Comparison of ENCODE assay signal across 23 cellular contexts in genomic region chr5:133371371-133372155, GRCh38.
DNase-seq lines count a peak whose midpoint lies in the region; ATAC-seq, FAIRE-seq and TF ChIP-seq lines count a peak whose summit lies in the region.
"Had no signal": no experiment of that assay in that cellular context is flagged by ENCODE, and none has a peak within 500 bp of the region (broad histone marks: within the 10 kb centered on the region; RNA-seq: fewer than 3 reads in every experiment).

No MANE protein-coding gene starts in this region.

- H3K36me3 ChIP-seq in mesendoderm (ENCODE audit: control insufficient read depth, insufficient read depth, low read length), result no peaks in the 10 kb centered on the region
- H3K36me3 ChIP-seq in small intestine (ENCODE audit: control insufficient read depth in 2 of 2, insufficient read depth in 2 of 2, low read length in 2 of 2), result no peaks in the 10 kb centered on the region
- H3K36me3 ChIP-seq: brain microvascular endothelial cell, esophagus squamous epithelium had no signal

- H2AK5ac ChIP-seq in mesendoderm (ENCODE audit: low read length), result no peak overlapping the region

- peak overlapping the region; percentile 69 for H3K56ac ChIP-seq in mesendoderm (ENCODE audit: low read length)

- H3K4me2 ChIP-seq in mesendoderm (ENCODE audit: low read length), result no peak overlapping the region

- CTCF ChIA-PET in WTC11 (lab: Charles Lee), result interaction anchor here (0.8 to 1.7 kb wide), 5 partner anchors 30 to 317 kb away, joined by 3 to 7 read pairs (median 4); no protein-coding TSS in a partner anchor

- H3K27me3 ChIP-seq in mesendoderm (ENCODE audit: insufficient read depth, low read length, poor library complexity) (no peaks in the 10 kb centered on the region), small intestine (ENCODE audit: control insufficient read depth in 2 of 2, insufficient read depth in 2 of 2, low read length in 2 of 2) (no peaks in the 10 kb centered on the region)
- H3K27me3 ChIP-seq: brain microvascular endothelial cell, dorsolateral prefrontal cortex had no signal

- no peak overlapping the region for H2BK15ac ChIP-seq in mesendoderm (replicated peaks; ENCODE audit: low read depth)

- no peak overlapping the region for H3K4me3 ChIP-seq in mesendoderm (ENCODE audit: low read length)
- no peak overlapping the region for H3K4me3 ChIP-seq in small intestine (ENCODE audit: low read depth in 1 of 2, low read length in 2 of 2)
- H3K4me3 ChIP-seq: dorsolateral prefrontal cortex, esophagus squamous epithelium, psoas muscle had no signal

- DNase-seq in DMS53 (lab: John Stamatoyannopoulos, UW) (peak; percentile 81), HT-29 (ENCODE audit: low spot score) (peak; percentile 27), WTC11 (ENCODE audit: low spot score) (no peak), mesendoderm (peak; percentile 73), C1 segment of cervical spinal cord (lab: John Stamatoyannopoulos, UW) (no peak), cortex of kidney (lab: John Stamatoyannopoulos, UW) (no peak), small intestine (no peak)
- DNase-seq: activated CD4-positive, alpha-beta T cell treated with anti-CD3 and anti-CD28 coated beads, Interleukin-2, amount 50 U/mL, for 4 hours; activated naive CD8-positive, alpha-beta T cell treated with anti-CD3 and anti-CD28 coated beads for 36 hours; activated T-cell treated with anti-CD3 and anti-CD28 coated beads, Interleukin-2, amount 50 U/mL, for 72 hours; AML-193; brain microvascular endothelial cell; dorsolateral prefrontal cortex; esophagus squamous epithelium; immature natural killer cell; natural killer cell; NCI-H1694; NCI-H524 treated with DMSO at 0.1 percent for 48 hours; psoas muscle; SHP77 treated with DMSO at 0.1 percent for 48 hours; stimulated activated CD8-positive, alpha-beta memory T cell treated with anti-CD3 and anti-CD28 coated beads, Interleukin-4, amount 100 ng/mL, for 48 hours; substantia nigra; T-helper 1 cell had no signal

- no peaks in the 10 kb centered on the region; the same call in 1 of the 2 replicates for H3K27me3 Mint-ChIP-seq in WTC11 (ENCODE audit: low read depth)

- H3K27ac Mint-ChIP-seq in WTC11, result no peak overlapping the region
- H3K27ac Mint-ChIP-seq: activated naive CD8-positive, alpha-beta T cell treated with anti-CD3 and anti-CD28 coated beads for 36 hours; activated T-cell treated with anti-CD3 and anti-CD28 coated beads, Interleukin-2, amount 50 U/mL, for 72 hours; immature natural killer cell; natural killer cell had no signal

- H3K27ac ChIP-seq in mesendoderm (ENCODE audit: low read depth, low read length) (peak overlapping the region; percentile 7), small intestine (ENCODE audit: low read depth in 1 of 2, low read length in 1 of 2) (no peak overlapping the region)
- H3K27ac ChIP-seq: brain microvascular endothelial cell, esophagus squamous epithelium, psoas muscle had no signal

- H2BK120ac ChIP-seq in mesendoderm (ENCODE audit: low read depth, low read length), result no peak overlapping the region

- no peak overlapping the region for H4K5ac ChIP-seq in mesendoderm (ENCODE audit: low read length)

- no peaks in the 10 kb centered on the region for H3K79me2 ChIP-seq in mesendoderm (ENCODE audit: control insufficient read depth, insufficient read depth, low read length)

- FAIRE-seq in small intestine (lab: Jason Lieb, UNC), result no peak

- no peaks in the 10 kb centered on the region for H3K9me3 ChIP-seq in small intestine (ENCODE audit: control insufficient read depth, low read depth)
- H3K9me3 ChIP-seq: esophagus squamous epithelium, psoas muscle had no signal

- H3K23ac ChIP-seq in mesendoderm (ENCODE audit: low read length), result no peak overlapping the region

- H3K18ac ChIP-seq in mesendoderm (ENCODE audit: low read length), result no peak overlapping the region

- peaks cover 20% of the 10 kb centered on the region for H3K4me1 ChIP-seq in mesendoderm (ENCODE audit: control insufficient read depth, low read depth, low read length)
- no peaks in the 10 kb centered on the region for H3K4me1 ChIP-seq in small intestine (ENCODE audit: control insufficient read depth in 2 of 2, insufficient read depth in 1 of 2, low read depth in 1 of 2, low read length in 1 of 2)
- H3K4me1 ChIP-seq: psoas muscle had no signal

- H3K9ac ChIP-seq in mesendoderm (ENCODE audit: low read length), result no peak overlapping the region

- peaks cover 13% of the 10 kb centered on the region for H3K4me1 Mint-ChIP-seq in WTC11
- H3K4me1 Mint-ChIP-seq: activated naive CD8-positive, alpha-beta T cell treated with anti-CD3 and anti-CD28 coated beads for 36 hours; immature natural killer cell; natural killer cell had no signal

- H4K8ac ChIP-seq in mesendoderm (ENCODE audit: low read depth, low read length), result no peak overlapping the region

- POLR2A ChIA-PET in WTC11 (lab: Charles Lee), result no interaction called here

- H3K36me3 Mint-ChIP-seq in WTC11, result peaks cover 15% of the 10 kb centered on the region
- H3K36me3 Mint-ChIP-seq: activated naive CD8-positive, alpha-beta T cell treated with anti-CD3 and anti-CD28 coated beads for 36 hours; immature natural killer cell had no signal

- ATAC-seq in WTC11, result peak; percentile 30; the same call in 1 of the 2 replicates
- ATAC-seq: activated T-cell treated with anti-CD3 and anti-CD28 coated beads, Interleukin-2, amount 50 U/mL, for 72 hours; natural killer cell; psoas muscle had no signal

- no peak overlapping the region for H3K4ac ChIP-seq in mesendoderm (ENCODE audit: low read depth, low read length)

- H3K79me1 ChIP-seq in mesendoderm (ENCODE audit: low read length), result no peaks in the 10 kb centered on the region

- TF ChIP-seq CTCF in WTC11 (IDR thresholded peaks at IDR 0.05), result no peak

- no peak overlapping the region for H2BK5ac ChIP-seq in mesendoderm (ENCODE audit: low read length)

- no peak overlapping the region for H3K4me3 Mint-ChIP-seq in WTC11
- H3K4me3 Mint-ChIP-seq: activated naive CD8-positive, alpha-beta T cell treated with anti-CD3 and anti-CD28 coated beads for 36 hours; activated T-cell treated with anti-CD3 and anti-CD28 coated beads, Interleukin-2, amount 50 U/mL, for 72 hours; immature natural killer cell; natural killer cell had no signal

- no CpG with 5 or more reads among the region's 15 CpGs for WGBS in mesendoderm (ENCODE audit: extremely low coverage, insufficient coverage, low lambda C conversion rate)
- WGBS in small intestine, 3 donors, result 71 to 83% (median 79%) methylated on average over 15 of the region's 15 CpGs

- H3K9me3 Mint-ChIP-seq in WTC11, result peaks cover 25% of the 10 kb centered on the region
- H3K9me3 Mint-ChIP-seq: immature natural killer cell had no signal

TF ChIP-seq in WTC11, 78 proteins besides CTCF, POLR2A, EP300 and RAD21 (continues in another document):
- no peak for TF ChIP-seq RORB (CRISPR knock-in tag; IDR thresholded peaks at IDR 0.05)
- no peak for TF ChIP-seq NFE2L1 (CRISPR knock-in tag; IDR thresholded peaks at IDR 0.05)
- TF ChIP-seq FOXP1 (CRISPR knock-in tag; IDR thresholded peaks at IDR 0.05; ENCODE audit: borderline replicate concordance), result no peak
- no peak for TF ChIP-seq TEAD1 (CRISPR knock-in tag; IDR thresholded peaks at IDR 0.05)
- no peak for TF ChIP-seq ATF1 (CRISPR knock-in tag; IDR thresholded peaks at IDR 0.05)
- TF ChIP-seq NR2C2 (CRISPR knock-in tag; IDR thresholded peaks at IDR 0.05), result no peak
- no peak for TF ChIP-seq PRDM15 (CRISPR knock-in tag; IDR thresholded peaks at IDR 0.05)
- no peak for TF ChIP-seq ZBTB21 (CRISPR knock-in tag; IDR thresholded peaks at IDR 0.05; ENCODE audit: borderline replicate concordance)
- no peak for TF ChIP-seq RELA (CRISPR knock-in tag; IDR thresholded peaks at IDR 0.05; ENCODE audit: borderline replicate concordance)
- no peak for TF ChIP-seq MLX (CRISPR knock-in tag; IDR thresholded peaks at IDR 0.05)

Comparison
In these comparisons a context has a peak if more than half of its experiments do, and no peak if none do; other contexts are left out.
1. DNase-seq: peak in DMS53 (single experiment), HT-29 (single experiment) and mesendoderm (single experiment); none in WTC11 (single experiment), C1 segment of cervical spinal cord (0 of 14), cortex of kidney (single experiment) and small intestine (single experiment).